24 cellular contexts compared by ENCODE assay signal in genomic region chr16:58485184-58485887, GRCh38. TPM values are rescaled to one million over a fixed set of nuclear protein-coding genes. Genes with fewer than 3 reads are reported as not detected.
"Had no signal": no experiment of that assay in that cellular context is flagged by ENCODE, and none has a peak within 500 bp of the region (broad histone marks: within the 10 kb centered on the region; RNA-seq: fewer than 3 reads in every experiment).

No MANE protein-coding gene starts in this region.

- H3K4me3 Mint-ChIP-seq: activated CD8-positive, alpha-beta T cell treated with anti-CD3 and anti-CD28 coated beads, Interleukin-2, amount 10 ng/mL, durations not matched to agents 7 days and 5 days; activated naive CD8-positive, alpha-beta T cell treated with anti-CD3 and anti-CD28 coated beads, Interleukin-2, amount 50 U/mL, for 24 hours; activated T-helper 1 cell treated with anti-CD3 and anti-CD28 coated beads, Interleukin-12 subunit alpha, Interleukin-12 subunit beta, Interleukin-2, Interleukin-4 antibody, amounts not matched to agents 30 ng/mL and 10 ng/mL and 1 ng/mL, durations not matched to agents 14 hours and 24 hours and 36 hours; naive thymus-derived CD4-positive, alpha-beta T cell; T-helper 2 cell treated with Interferon-gamma antibody and Interleukin-4, amounts not matched to agents 5 μg/mL and 100 μg/mL, for 36 hours; type B pancreatic cell had no signal

- H3K27ac ChIP-seq: lower lobe of right lung, pancreas, right lobe of liver, thoracic aorta, vagina, VCaP had no signal

- H3K4me1 ChIP-seq: lower lobe of right lung, pancreas had no signal

- H3K4me1 Mint-ChIP-seq: activated naive CD8-positive, alpha-beta T cell treated with anti-CD3 and anti-CD28 coated beads, Interleukin-2, amount 50 U/mL, for 24 hours had no signal

- ATAC-seq: activated CD8-positive, alpha-beta T cell treated with anti-CD3 and anti-CD28 coated beads, Interleukin-2, amount 10 ng/mL, durations not matched to agents 7 days and 5 days; activated naive CD8-positive, alpha-beta T cell treated with anti-CD3 and anti-CD28 coated beads, Interleukin-2, amount 50 U/mL, for 24 hours; lower lobe of right lung; mucosa of descending colon; naive thymus-derived CD4-positive, alpha-beta T cell; pancreas; right lobe of liver had no signal

- DNase-seq: activated CD4-positive, alpha-beta T cell treated with anti-CD3 and anti-CD28 coated beads, Interleukin-2, amount 50 U/mL, for 1 hour; activated CD4-positive, CD25-positive, alpha-beta regulatory T cell treated with anti-CD3 and anti-CD28 coated beads, Interleukin-2, amount 50 U/mL, for 72 hours; activated CD8-positive, alpha-beta T cell treated with anti-CD3 and anti-CD28 coated beads, Interleukin-2, amount 10 ng/mL, durations not matched to agents 7 days and 5 days; activated gamma-delta T cell; activated naive CD4-positive, alpha-beta T cell treated with anti-CD3 and anti-CD28 coated beads, Interleukin-2, amount 50 U/mL, for 16 hours; activated naive CD8-positive, alpha-beta T cell treated with anti-CD3 and anti-CD28 coated beads, Interleukin-2, amount 50 U/mL, for 24 hours; caudate nucleus; dermis blood vessel endothelial cell; effector CD8-positive, alpha-beta T cell; foreskin melanocyte; lower lobe of right lung; mesendoderm; mucosa of descending colon; naive thymus-derived CD4-positive, alpha-beta T cell; right lobe of liver; stimulated activated CD4-positive, alpha-beta T cell treated with anti-CD3 and anti-CD28 coated beads, Interleukin-4, amount 100 ng/mL, for 1 hour; stimulated activated naive CD4-positive, alpha-beta T cell had no signal

- H3K4me3 ChIP-seq: lower lobe of right lung, mucosa of descending colon, pancreas, right lobe of liver, thoracic aorta, vagina had no signal

- H3K9me3 ChIP-seq: lower lobe of right lung, mucosa of descending colon, pancreas, right lobe of liver, thoracic aorta, vagina had no signal

- FAIRE-seq: pancreas had no signal

- H3K36me3 Mint-ChIP-seq: naive thymus-derived CD4-positive, alpha-beta T cell; type B pancreatic cell had no signal

- H3K36me3 ChIP-seq: lower lobe of right lung, pancreas, right lobe of liver, thoracic aorta, vagina had no signal

- H3K27me3 ChIP-seq: pancreas, right lobe of liver, vagina had no signal

- H3K27ac Mint-ChIP-seq: activated CD8-positive, alpha-beta T cell treated with anti-CD3 and anti-CD28 coated beads, Interleukin-2, amount 10 ng/mL, durations not matched to agents 7 days and 5 days; activated naive CD8-positive, alpha-beta T cell treated with anti-CD3 and anti-CD28 coated beads, Interleukin-2, amount 50 U/mL, for 24 hours; activated T-helper 1 cell treated with anti-CD3 and anti-CD28 coated beads, Interleukin-12 subunit alpha, Interleukin-12 subunit beta, Interleukin-2, Interleukin-4 antibody, amounts not matched to agents 30 ng/mL and 10 ng/mL and 1 ng/mL, durations not matched to agents 14 hours and 24 hours and 36 hours; naive thymus-derived CD4-positive, alpha-beta T cell; T-helper 2 cell treated with Interferon-gamma antibody and Interleukin-4, amounts not matched to agents 5 μg/mL and 100 μg/mL, for 36 hours; type B pancreatic cell had no signal

- H3K9me3 Mint-ChIP-seq: activated naive CD8-positive, alpha-beta T cell treated with anti-CD3 and anti-CD28 coated beads, Interleukin-2, amount 50 U/mL, for 24 hours; activated T-helper 1 cell treated with anti-CD3 and anti-CD28 coated beads, Interleukin-12 subunit alpha, Interleukin-12 subunit beta, Interleukin-2, Interleukin-4 antibody, amounts not matched to agents 30 ng/mL and 10 ng/mL and 1 ng/mL, durations not matched to agents 14 hours and 24 hours and 36 hours; naive thymus-derived CD4-positive, alpha-beta T cell; T-helper 2 cell treated with Interferon-gamma antibody and Interleukin-4, amounts not matched to agents 5 μg/mL and 100 μg/mL, for 36 hours; type B pancreatic cell had no signal

RNA-seq across cellular contexts. Expression of gene NDRG4, which starts 14.6 kb away (rescaled TPM):
- total RNA-seq: activated CD8-positive, alpha-beta T cell treated with anti-CD3 and anti-CD28 coated beads, Interleukin-2, amount 10 ng/mL, durations not matched to agents 7 days and 5 days had no signal
